Comparison of ENCODE assay signal across 10 cellular contexts in genomic region chr1:159046486-159046885, GRCh38. TPM values are rescaled to one million over a fixed set of nuclear protein-coding genes. Genes with fewer than 3 reads are reported as not detected.
DNase-seq lines count a peak whose midpoint lies in the region; ATAC-seq and TF ChIP-seq lines count a peak whose summit lies in the region.
"Not testable (repeated sequence)": the region's sequence is repeated elsewhere in the genome, so short reads cannot be mapped to it uniquely, and the experiment has no call there.
"Had no signal": no experiment of that assay in that cellular context is flagged by ENCODE, and none has a peak within 500 bp of the region (broad histone marks: within the 10 kb centered on the region; RNA-seq: fewer than 3 reads in every experiment).

No MANE protein-coding gene starts in this region.

- H3K36me3 Mint-ChIP-seq in CD8-positive, alpha-beta memory T cell = peaks cover 7 to 86% (median 22%) of the 10 kb centered on the region in 3 donors
- H3K36me3 Mint-ChIP-seq in T-cell (peaks cover 56% of the 10 kb centered on the region), natural killer cell (peaks cover 23% of the 10 kb centered on the region)
- peaks cover 70% of the 10 kb centered on the region for H3K36me3 Mint-ChIP-seq in activated CD4-positive, alpha-beta T cell treated with anti-CD3 and anti-CD28 coated beads, Interleukin-2, amount 10 ng/mL, durations not matched to agents 24 days and 14 days (ENCODE audit: low read depth)
- H3K36me3 Mint-ChIP-seq in activated T-cell treated with anti-CD3 and anti-CD28 coated beads, Interleukin-2, amount 50 U/mL, for 4 hours (ENCODE audit: insufficient read depth) = peaks cover 42% of the 10 kb centered on the region
- H3K36me3 Mint-ChIP-seq in activated naive CD4-positive, alpha-beta T cell treated with anti-CD3 and anti-CD28 coated beads, Interleukin-2, amount 50 U/mL, for 24 hours = peaks cover 26% of the 10 kb centered on the region
- H3K36me3 Mint-ChIP-seq in central memory CD8-positive, alpha-beta T cell (ENCODE audit: insufficient read depth) = peaks cover 74% of the 10 kb centered on the region

- not testable (repeated sequence) for H3K9me3 Mint-ChIP-seq in CD8-positive, alpha-beta memory T cell; T-cell; activated CD4-positive, alpha-beta T cell treated with anti-CD3 and anti-CD28 coated beads, Interleukin-2, amount 10 ng/mL, durations not matched to agents 24 days and 14 days; activated T-cell treated with anti-CD3 and anti-CD28 coated beads, Interleukin-2, amount 50 U/mL, for 4 hours; activated naive CD4-positive, alpha-beta T cell treated with anti-CD3 and anti-CD28 coated beads, Interleukin-2, amount 50 U/mL, for 24 hours; central memory CD8-positive, alpha-beta T cell; natural killer cell; stimulated activated naive CD8-positive, alpha-beta T cell treated with anti-CD3 and anti-CD28 coated beads, Interleukin-15, amount 100 ng/mL, for 72 hours

- not testable (repeated sequence) for H3K27ac ChIP-seq in CD8-positive, alpha-beta memory T cell (ENCODE audit: low read depth, low read length)

- POLR2A ChIA-PET in CD8-positive, alpha-beta memory T cell (lab: Charles Lee); T-cell (lab: Charles Lee): not testable (repeated sequence)

- peak overlapping the region in 5 of 7 donors; percentile 11 to 47 (median 27) for H3K4me3 Mint-ChIP-seq in CD8-positive, alpha-beta memory T cell
- H3K4me3 Mint-ChIP-seq in T-cell; activated T-cell treated with anti-CD3 and anti-CD28 coated beads, Interleukin-2, amount 50 U/mL, for 4 hours: not testable (repeated sequence)
- peak overlapping the region; percentile 25 for H3K4me3 Mint-ChIP-seq in activated CD4-positive, alpha-beta T cell treated with anti-CD3 and anti-CD28 coated beads, Interleukin-2, amount 10 ng/mL, durations not matched to agents 24 days and 14 days
- H3K4me3 Mint-ChIP-seq in activated naive CD4-positive, alpha-beta T cell treated with anti-CD3 and anti-CD28 coated beads, Interleukin-2, amount 50 U/mL, for 24 hours = peak overlapping the region; percentile 11
- H3K4me3 Mint-ChIP-seq in central memory CD8-positive, alpha-beta T cell = peak overlapping the region; percentile 41
- peak overlapping the region; percentile 4 for H3K4me3 Mint-ChIP-seq in natural killer cell
- H3K4me3 Mint-ChIP-seq in stimulated activated naive CD8-positive, alpha-beta T cell treated with anti-CD3 and anti-CD28 coated beads, Interleukin-15, amount 100 ng/mL, for 72 hours = peak overlapping the region in 1 of 2 donors; percentile 6

- H3K4me3 ChIP-seq in CD8-positive, alpha-beta memory T cell (ENCODE audit: low read length) = not testable (repeated sequence)

- peak in 2 of 5 donors; percentile 8 to 35 for DNase-seq in CD8-positive, alpha-beta memory T cell
- DNase-seq in T-cell; activated CD4-positive, alpha-beta T cell treated with anti-CD3 and anti-CD28 coated beads, Interleukin-2, amount 10 ng/mL, durations not matched to agents 24 days and 14 days; activated T-cell treated with anti-CD3 and anti-CD28 coated beads, Interleukin-2, amount 50 U/mL, for 4 hours; central memory CD8-positive, alpha-beta T cell (ENCODE audit: low spot score in 2 of 2); natural killer cell; stimulated activated naive CD8-positive, alpha-beta T cell treated with anti-CD3 and anti-CD28 coated beads, Interleukin-15, amount 100 ng/mL, for 72 hours: not testable (repeated sequence)

- ATAC-seq in T-cell (replicated peaks in 1 of 4) (peak in 2 of 4 experiments; percentile 27 to 57), natural killer cell (peak in 1 of 3 donors; percentile 24)
- ATAC-seq in activated T-cell treated with anti-CD3 and anti-CD28 coated beads, Interleukin-2, amount 50 U/mL, for 4 hours = peak; percentile 71 to 80
- ATAC-seq in central memory CD8-positive, alpha-beta T cell (replicated peaks; ENCODE audit: extremely low read depth, poor library complexity, severe bottlenecking) = peak; percentile 65
- ATAC-seq in stimulated activated naive CD8-positive, alpha-beta T cell treated with anti-CD3 and anti-CD28 coated beads, Interleukin-15, amount 100 ng/mL, for 72 hours = peak; percentile 72

- H3K4me1 Mint-ChIP-seq in CD8-positive, alpha-beta memory T cell = peaks cover 38 to 74% (median 72%) of the 10 kb centered on the region in 3 donors
- H3K4me1 Mint-ChIP-seq in T-cell = peaks cover 51 to 59% (median 52%) of the 10 kb centered on the region in 3 donors
- H3K4me1 Mint-ChIP-seq in activated CD4-positive, alpha-beta T cell treated with anti-CD3 and anti-CD28 coated beads, Interleukin-2, amount 10 ng/mL, durations not matched to agents 24 days and 14 days = peaks cover 45% of the 10 kb centered on the region
- H3K4me1 Mint-ChIP-seq in activated T-cell treated with anti-CD3 and anti-CD28 coated beads, Interleukin-2, amount 50 U/mL, for 4 hours (ENCODE audit: low read depth) = peaks cover 45% of the 10 kb centered on the region
- peaks cover 48% of the 10 kb centered on the region for H3K4me1 Mint-ChIP-seq in activated naive CD4-positive, alpha-beta T cell treated with anti-CD3 and anti-CD28 coated beads, Interleukin-2, amount 50 U/mL, for 24 hours
- peaks cover 34% of the 10 kb centered on the region for H3K4me1 Mint-ChIP-seq in central memory CD8-positive, alpha-beta T cell
- peaks cover 41 to 45% of the 10 kb centered on the region in 2 donors for H3K4me1 Mint-ChIP-seq in natural killer cell
- peaks cover 38% of the 10 kb centered on the region for H3K4me1 Mint-ChIP-seq in stimulated activated naive CD8-positive, alpha-beta T cell treated with anti-CD3 and anti-CD28 coated beads, Interleukin-15, amount 100 ng/mL, for 72 hours

- H3K9me3 ChIP-seq in CD8-positive, alpha-beta memory T cell (ENCODE audit: low read length) = not testable (repeated sequence)

- TF ChIP-seq CTCF in natural killer cell (IDR thresholded peaks at IDR 0.05) = not testable (repeated sequence)

- H3K27me3 ChIP-seq in CD8-positive, alpha-beta memory T cell (ENCODE audit: insufficient read depth, low read length, poor library complexity, severe bottlenecking) = not testable (repeated sequence)

- H3K27ac Mint-ChIP-seq in CD8-positive, alpha-beta memory T cell = peak overlapping the region; percentile 55 to 92 (median 76)
- H3K27ac Mint-ChIP-seq in T-cell (peak overlapping the region; percentile 71 to 75), natural killer cell (peak overlapping the region; percentile 73)
- H3K27ac Mint-ChIP-seq in activated CD4-positive, alpha-beta T cell treated with anti-CD3 and anti-CD28 coated beads, Interleukin-2, amount 10 ng/mL, durations not matched to agents 24 days and 14 days = peak overlapping the region; percentile 69
- peak overlapping the region; percentile 24 for H3K27ac Mint-ChIP-seq in activated naive CD4-positive, alpha-beta T cell treated with anti-CD3 and anti-CD28 coated beads, Interleukin-2, amount 50 U/mL, for 24 hours
- peak overlapping the region; percentile 72 for H3K27ac Mint-ChIP-seq in central memory CD8-positive, alpha-beta T cell (ENCODE audit: low read depth)
- H3K27ac Mint-ChIP-seq in stimulated activated naive CD8-positive, alpha-beta T cell treated with anti-CD3 and anti-CD28 coated beads, Interleukin-15, amount 100 ng/mL, for 72 hours = not testable (repeated sequence)

- peaks cover 10% of the 10 kb centered on the region for H3K4me1 ChIP-seq in CD8-positive, alpha-beta memory T cell (ENCODE audit: insufficient read depth, low read length)

- intact Hi-C loops in activated CD4-positive, alpha-beta T cell treated with anti-CD3 and anti-CD28 coated beads, Interleukin-2, amount 10 ng/mL, durations not matched to agents 24 days and 14 days (cut with micrococcal nuclease) = loop anchor here (1.0 to 2.0 kb wide), 2 partner anchors 30 to 37 kb away; partner anchors contain the start of genes AIM2 and IFI16
- intact Hi-C loops in natural killer cell (cut with micrococcal nuclease) = not testable (repeated sequence)

- CTCF ChIA-PET in CD8-positive, alpha-beta memory T cell (lab: Charles Lee) = not testable (repeated sequence)
- CTCF ChIA-PET in T-cell (lab: Charles Lee) = interaction anchor here in 1 of 2 donors (0.9 kb wide), 1 partner anchor 24 kb away, joined by 3 read pairs; no protein-coding TSS in a partner anchor

- H3K27me3 Mint-ChIP-seq in CD8-positive, alpha-beta memory T cell; T-cell; activated CD4-positive, alpha-beta T cell treated with anti-CD3 and anti-CD28 coated beads, Interleukin-2, amount 10 ng/mL, durations not matched to agents 24 days and 14 days; activated T-cell treated with anti-CD3 and anti-CD28 coated beads, Interleukin-2, amount 50 U/mL, for 4 hours (ENCODE audit: low read depth); activated naive CD4-positive, alpha-beta T cell treated with anti-CD3 and anti-CD28 coated beads, Interleukin-2, amount 50 U/mL, for 24 hours; central memory CD8-positive, alpha-beta T cell; natural killer cell (ENCODE audit: low read depth in 2 of 2); stimulated activated naive CD8-positive, alpha-beta T cell treated with anti-CD3 and anti-CD28 coated beads, Interleukin-15, amount 100 ng/mL, for 72 hours: not testable (repeated sequence)

- peaks cover 38% of the 10 kb centered on the region for H3K36me3 ChIP-seq in CD8-positive, alpha-beta memory T cell (ENCODE audit: insufficient read depth, low read length)

RNA-seq across cellular contexts. Expression of gene AIM2, which starts 30.1 kb away (rescaled TPM):
- 10 to 100 TPM; 41.1 to 42.3 TPM for total RNA-seq in CD8-positive, alpha-beta memory T cell
- polyA plus RNA-seq in CD8-positive, alpha-beta memory T cell = 3.7 TPM
- total RNA-seq in T-cell = 1 to 10 TPM; 2.1 to 7.1 (median 2.7) TPM
- 75.9 and 80.1 TPM in 2 replicates for total RNA-seq in activated CD4-positive, alpha-beta T cell treated with anti-CD3 and anti-CD28 coated beads, Interleukin-2, amount 10 ng/mL, durations not matched to agents 24 days and 14 days
- 10 to 100 TPM; 24.7 to 58.8 (median 36.4) TPM for total RNA-seq in activated T-cell treated with anti-CD3 and anti-CD28 coated beads, Interleukin-2, amount 50 U/mL, for 4 hours
- 1 to 10 TPM in 1 of 3 donors, not detected in 2; 1.1 TPM for total RNA-seq in natural killer cell
- total RNA-seq: A673 had no signal
- polyA plus RNA-seq: BJ had no signal

RNA-seq across cellular contexts. Expression of gene IFI16, which starts 36.8 kb away (rescaled TPM):
- 100 to 1,000 TPM; 175 to 186 TPM for total RNA-seq in CD8-positive, alpha-beta memory T cell
- polyA plus RNA-seq in CD8-positive, alpha-beta memory T cell = 126 TPM
- total RNA-seq in T-cell = 100 to 1,000 TPM in 3 of 5 donors, 10 to 100 TPM in 2; 78.7 to 123 (median 106) TPM
- total RNA-seq in activated CD4-positive, alpha-beta T cell treated with anti-CD3 and anti-CD28 coated beads, Interleukin-2, amount 10 ng/mL, durations not matched to agents 24 days and 14 days = 217 and 223 TPM in 2 replicates
- 100 to 1,000 TPM; 186 to 199 (median 196) TPM for total RNA-seq in activated T-cell treated with anti-CD3 and anti-CD28 coated beads, Interleukin-2, amount 50 U/mL, for 4 hours
- total RNA-seq in natural killer cell = 100 to 1,000 TPM; 141 to 218 (median 151) TPM
